In the genomic region with DNA sequence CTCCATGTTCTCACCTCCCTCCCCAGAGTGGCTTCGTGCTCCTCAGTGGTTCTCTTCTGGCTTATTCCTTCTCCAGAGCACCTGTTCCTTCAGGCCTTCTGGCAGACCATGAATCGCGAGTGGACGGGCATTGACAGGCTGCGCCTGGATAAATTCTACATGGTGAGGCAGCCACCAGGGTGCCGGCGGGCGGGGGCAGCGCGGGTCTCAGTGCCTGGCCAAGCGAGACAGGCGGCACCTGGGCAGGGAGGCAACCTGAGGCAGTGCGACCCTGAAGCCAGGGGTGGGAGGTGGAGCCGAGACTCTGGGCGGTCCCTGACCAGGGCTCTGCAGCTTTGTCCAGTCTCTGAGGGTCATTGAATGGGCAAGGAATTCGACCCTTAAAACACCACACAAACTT, we compare ENCODE assay signal across 32 cellular contexts.
"Had no signal": no experiment of that assay in that cellular context is flagged by ENCODE, and none has a peak within 500 bp of the region (broad histone marks: within the 10 kb centered on the region; RNA-seq: fewer than 3 reads in every experiment).

No MANE protein-coding gene starts in this region.

- H3K27me3 Mint-ChIP-seq: activated CD4-positive, alpha-beta memory T cell treated with anti-CD3 and anti-CD28 coated beads for 36 hours; activated CD4-positive, alpha-beta T cell treated with anti-CD3 and anti-CD28 coated beads for 36 hours; activated CD4-positive, alpha-beta T cell treated with anti-CD3 and anti-CD28 coated beads, Interleukin-2, amount 10 ng/mL, durations not matched to agents 24 days and 14 days; activated CD8-positive, alpha-beta memory T cell treated with anti-CD3 and anti-CD28 coated beads, Interleukin-2, amount 10 ng/mL, durations not matched to agents 7 days and 5 days; activated naive CD8-positive, alpha-beta T cell; central memory CD8-positive, alpha-beta T cell; dendritic cell treated with granulocyte-macrophage colony-stimulating factor and Interleukin-4, amounts not matched to agents 40 ng/mL and 50 ng/mL, for 4 days had no signal

- H3K27ac ChIP-seq: brain microvascular endothelial cell, coronary artery, dorsolateral prefrontal cortex, esophagus muscularis mucosa, foreskin keratinocyte, gastrocnemius medialis, heart left ventricle had no signal

- ATAC-seq: activated CD4-positive, alpha-beta T cell treated with anti-CD3 and anti-CD28 coated beads for 36 hours; activated CD8-positive, alpha-beta memory T cell treated with anti-CD3 and anti-CD28 coated beads, Interleukin-2, amount 10 ng/mL, durations not matched to agents 7 days and 5 days; activated CD8-positive, alpha-beta T cell treated with anti-CD3 and anti-CD28 coated beads, Interleukin-2, amount 10 ng/mL, durations not matched to agents 7 days and 5 days; foreskin keratinocyte; gastrocnemius medialis; heart left ventricle had no signal

- H3K9me3 Mint-ChIP-seq: activated CD4-positive, alpha-beta memory T cell treated with anti-CD3 and anti-CD28 coated beads for 36 hours; activated CD4-positive, alpha-beta T cell treated with anti-CD3 and anti-CD28 coated beads, Interleukin-2, amount 10 ng/mL, durations not matched to agents 24 days and 14 days; central memory CD8-positive, alpha-beta T cell; dendritic cell treated with granulocyte-macrophage colony-stimulating factor and Interleukin-4, amounts not matched to agents 40 ng/mL and 50 ng/mL, for 4 days; endodermal cell had no signal

- H3K9me3 ChIP-seq: esophagus muscularis mucosa, gastrocnemius medialis, heart left ventricle had no signal

- H3K27me3 ChIP-seq: brain microvascular endothelial cell, dorsolateral prefrontal cortex, esophagus muscularis mucosa, foreskin keratinocyte, gastrocnemius medialis, heart left ventricle had no signal

- H3K4me3 ChIP-seq: coronary artery, dorsolateral prefrontal cortex, esophagus muscularis mucosa, gastrocnemius medialis, heart left ventricle had no signal

- DNase-seq: activated CD4-positive, alpha-beta memory T cell treated with anti-CD3 and anti-CD28 coated beads for 36 hours; activated CD4-positive, alpha-beta T cell treated with anti-CD3 and anti-CD28 coated beads for 36 hours; activated CD4-positive, alpha-beta T cell treated with anti-CD3 and anti-CD28 coated beads, Interleukin-2, amount 10 ng/mL, durations not matched to agents 24 days and 14 days; activated CD4-positive, CD25-positive, alpha-beta regulatory T cell; activated CD4-positive, CD25-positive, alpha-beta regulatory T cell treated with anti-CD3 and anti-CD28 coated beads, Interleukin-2, amount 50 U/mL, for 72 hours; activated CD8-positive, alpha-beta memory T cell treated with anti-CD3 and anti-CD28 coated beads, Interleukin-2, amount 10 ng/mL, durations not matched to agents 7 days and 5 days; activated CD8-positive, alpha-beta memory T cell treated with anti-CD3 and anti-CD28 coated beads, Interleukin-2, amount 50 U/mL, for 4 hours; activated CD8-positive, alpha-beta T cell treated with anti-CD3 and anti-CD28 coated beads, Interleukin-2, amount 10 ng/mL, durations not matched to agents 7 days and 5 days; activated effector memory CD4-positive, alpha-beta T cell treated with Interleukin-2 at 50 U/mL for 16 hours; activated gamma-delta T cell treated with Interleukin-2 at 50 U/mL for 16 hours; activated naive CD4-positive, alpha-beta T cell treated with anti-CD3 and anti-CD28 coated beads, Interleukin-2, amount 50 U/mL, for 16 hours; activated naive CD4-positive, alpha-beta T cell treated with Interleukin-2 at 50 U/mL for 16 hours; activated T-cell treated with anti-CD3 and anti-CD28 coated beads, Interleukin-2, amount 50 U/mL, for 48 hours; amniotic stem cell; anterior cingulate cortex; brain microvascular endothelial cell; dorsolateral prefrontal cortex; effector memory CD4-positive, alpha-beta T cell; endodermal cell; erythroblast; foreskin keratinocyte; gastrocnemius medialis; glutamatergic neuron; heart left ventricle; T-helper 2 cell had no signal

- FAIRE-seq: astrocyte, bronchial epithelial cell had no signal

- H3K4me3 Mint-ChIP-seq: activated CD4-positive, alpha-beta memory T cell treated with anti-CD3 and anti-CD28 coated beads for 36 hours; activated CD4-positive, alpha-beta T cell treated with anti-CD3 and anti-CD28 coated beads for 36 hours; activated CD4-positive, alpha-beta T cell treated with anti-CD3 and anti-CD28 coated beads, Interleukin-2, amount 10 ng/mL, durations not matched to agents 24 days and 14 days; activated CD8-positive, alpha-beta memory T cell treated with anti-CD3 and anti-CD28 coated beads, Interleukin-2, amount 10 ng/mL, durations not matched to agents 7 days and 5 days; activated CD8-positive, alpha-beta T cell treated with anti-CD3 and anti-CD28 coated beads, Interleukin-2, amount 10 ng/mL, durations not matched to agents 7 days and 5 days; central memory CD8-positive, alpha-beta T cell; dendritic cell treated with granulocyte-macrophage colony-stimulating factor and Interleukin-4, amounts not matched to agents 40 ng/mL and 50 ng/mL, for 4 days; endodermal cell had no signal

- H3K4me1 ChIP-seq: foreskin keratinocyte had no signal

- H3K27ac Mint-ChIP-seq: activated CD8-positive, alpha-beta memory T cell treated with anti-CD3 and anti-CD28 coated beads, Interleukin-2, amount 10 ng/mL, durations not matched to agents 7 days and 5 days; activated CD8-positive, alpha-beta T cell treated with anti-CD3 and anti-CD28 coated beads, Interleukin-2, amount 10 ng/mL, durations not matched to agents 7 days and 5 days; dendritic cell treated with granulocyte-macrophage colony-stimulating factor and Interleukin-4, amounts not matched to agents 40 ng/mL and 50 ng/mL, for 4 days; endodermal cell had no signal
